In the genomic region with DNA sequence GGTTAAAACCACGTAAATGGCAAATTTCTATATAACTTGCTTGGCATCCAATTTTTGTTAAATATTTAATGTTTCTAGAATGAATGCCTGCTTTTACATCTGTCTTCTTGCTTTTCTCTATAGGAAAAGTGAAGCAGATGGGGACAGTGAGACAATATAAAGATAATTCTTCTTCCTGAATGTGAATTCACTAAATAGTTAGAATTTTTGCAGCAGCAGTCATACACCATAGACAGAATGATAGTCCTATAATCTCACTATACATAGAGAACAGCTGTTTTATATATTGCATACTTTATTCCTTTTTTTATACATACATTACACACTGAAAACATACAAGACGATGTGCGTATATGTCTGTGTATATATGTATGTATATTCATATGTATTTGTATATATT, we compare ENCODE assay signal across 1 cellular context.
TF ChIP-seq lines count a peak whose summit lies in the region.

No MANE protein-coding gene starts in this region.

TF ChIP-seq in IMR-90, 13 proteins besides CTCF, POLR2A, EP300 and RAD21 (continued from another document):
- no peak for TF ChIP-seq MAZ (IDR thresholded peaks at IDR 0.05; ENCODE audit: borderline replicate concordance, low read depth, low read length)
- TF ChIP-seq NFE2L2 (IDR thresholded peaks at IDR 0.05; ENCODE audit: low read depth, low read length): no peak
- no peak for TF ChIP-seq RFX5 (IDR thresholded peaks at IDR 0.05; ENCODE audit: low read depth, low read length)
- TF ChIP-seq, protein P1, sequence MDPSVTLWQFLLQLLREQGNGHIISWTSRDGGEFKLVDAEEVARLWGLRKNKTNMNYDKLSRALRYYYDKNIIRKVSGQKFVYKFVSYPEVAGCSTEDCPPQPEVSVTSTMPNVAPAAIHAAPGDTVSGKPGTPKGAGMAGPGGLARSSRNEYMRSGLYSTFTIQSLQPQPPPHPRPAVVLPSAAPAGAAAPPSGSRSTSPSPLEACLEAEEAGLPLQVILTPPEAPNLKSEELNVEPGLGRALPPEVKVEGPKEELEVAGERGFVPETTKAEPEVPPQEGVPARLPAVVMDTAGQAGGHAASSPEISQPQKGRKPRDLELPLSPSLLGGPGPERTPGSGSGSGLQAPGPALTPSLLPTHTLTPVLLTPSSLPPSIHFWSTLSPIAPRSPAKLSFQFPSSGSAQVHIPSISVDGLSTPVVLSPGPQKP (IDR thresholded peaks at IDR 0.05; ENCODE audit: borderline replicate concordance, low read depth, low read length): no peak
- TF ChIP-seq MAFK (IDR thresholded peaks at IDR 0.05; ENCODE audit: low read depth, low read length): no peak
- TF ChIP-seq, protein P2, sequence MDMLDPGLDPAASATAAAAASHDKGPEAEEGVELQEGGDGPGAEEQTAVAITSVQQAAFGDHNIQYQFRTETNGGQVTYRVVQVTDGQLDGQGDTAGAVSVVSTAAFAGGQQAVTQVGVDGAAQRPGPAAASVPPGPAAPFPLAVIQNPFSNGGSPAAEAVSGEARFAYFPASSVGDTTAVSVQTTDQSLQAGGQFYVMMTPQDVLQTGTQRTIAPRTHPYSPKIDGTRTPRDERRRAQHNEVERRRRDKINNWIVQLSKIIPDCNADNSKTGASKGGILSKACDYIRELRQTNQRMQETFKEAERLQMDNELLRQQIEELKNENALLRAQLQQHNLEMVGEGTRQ (IDR thresholded peaks at IDR 0.05; ENCODE audit: low read depth, low read length): no peak
- no peak for TF ChIP-seq CHD1 (IDR thresholded peaks at IDR 0.05; ENCODE audit: low read depth, low read length)
